Comparison of ENCODE assay signal across 2 cellular contexts in the genomic region with DNA sequence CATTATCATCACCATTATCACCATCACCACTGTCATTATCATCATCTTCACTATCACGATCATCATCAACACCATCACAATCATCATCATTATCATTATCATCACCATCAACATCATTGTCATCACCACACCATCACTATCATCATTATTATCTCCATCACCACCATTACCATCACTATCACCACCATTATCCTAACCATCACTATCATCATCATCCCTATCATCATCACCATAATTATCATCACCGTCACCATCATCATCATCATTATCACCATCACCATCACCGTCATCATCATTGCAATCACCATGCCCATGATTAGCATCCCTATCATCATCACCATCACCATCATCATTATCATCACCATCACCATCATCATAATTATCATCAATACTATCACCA.
TF ChIP-seq lines count a peak whose summit lies in the region.

No MANE protein-coding gene starts in this region.

TF ChIP-seq in HepG2, 621 proteins besides CTCF, POLR2A, EP300 and RAD21 (continues in another document):
- TF ChIP-seq, protein P1, sequence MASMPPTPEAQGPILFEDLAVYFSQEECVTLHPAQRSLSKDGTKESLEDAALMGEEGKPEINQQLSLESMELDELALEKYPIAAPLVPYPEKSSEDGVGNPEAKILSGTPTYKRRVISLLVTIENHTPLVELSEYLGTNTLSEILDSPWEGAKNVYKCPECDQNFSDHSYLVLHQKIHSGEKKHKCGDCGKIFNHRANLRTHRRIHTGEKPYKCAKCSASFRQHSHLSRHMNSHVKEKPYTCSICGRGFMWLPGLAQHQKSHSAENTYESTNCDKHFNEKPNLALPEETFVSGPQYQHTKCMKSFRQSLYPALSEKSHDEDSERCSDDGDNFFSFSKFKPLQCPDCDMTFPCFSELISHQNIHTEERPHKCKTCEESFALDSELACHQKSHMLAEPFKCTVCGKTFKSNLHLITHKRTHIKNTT (CRISPR knock-in tag; IDR thresholded peaks at IDR 0.05): no peak
- TF ChIP-seq, protein P2, sequence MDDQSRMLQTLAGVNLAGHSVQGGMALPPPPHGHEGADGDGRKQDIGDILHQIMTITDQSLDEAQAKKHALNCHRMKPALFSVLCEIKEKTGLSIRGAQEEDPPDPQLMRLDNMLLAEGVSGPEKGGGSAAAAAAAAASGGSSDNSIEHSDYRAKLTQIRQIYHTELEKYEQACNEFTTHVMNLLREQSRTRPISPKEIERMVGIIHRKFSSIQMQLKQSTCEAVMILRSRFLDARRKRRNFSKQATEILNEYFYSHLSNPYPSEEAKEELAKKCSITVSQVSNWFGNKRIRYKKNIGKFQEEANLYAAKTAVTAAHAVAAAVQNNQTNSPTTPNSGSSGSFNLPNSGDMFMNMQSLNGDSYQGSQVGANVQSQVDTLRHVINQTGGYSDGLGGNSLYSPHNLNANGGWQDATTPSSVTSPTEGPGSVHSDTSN (CRISPR knock-in tag; IDR thresholded peaks at IDR 0.05; ENCODE audit: borderline replicate concordance): no peak
- TF ChIP-seq ZSCAN29 (CRISPR knock-in tag; conservative IDR thresholded peaks at IDR 0.05) (no peak), SMAD1 (CRISPR knock-in tag; IDR thresholded peaks at IDR 0.05; ENCODE audit: borderline replicate concordance, low read depth) (no peak), NR3C1 (CRISPR knock-in tag; IDR thresholded peaks at IDR 0.05) (no peak), TSC22D2 (CRISPR knock-in tag; IDR thresholded peaks at IDR 0.05; ENCODE audit: borderline replicate concordance) (no peak), NFYB (CRISPR knock-in tag; IDR thresholded peaks at IDR 0.05) (no peak), SP1 (IDR thresholded peaks at IDR 0.05) (peak; percentile 22; the same call in 1 of the 2 replicates), SP1 (CRISPR knock-in tag; IDR thresholded peaks at IDR 0.05) (no peak), ZNF510 (CRISPR knock-in tag; IDR thresholded peaks at IDR 0.05; ENCODE audit: low read depth) (no peak), ZNF569 (CRISPR knock-in tag; IDR thresholded peaks at IDR 0.05; ENCODE audit: borderline replicate concordance) (no peak), TCF7 (IDR thresholded peaks at IDR 0.05; ENCODE audit: low read depth) (no peak), ZNF644 (CRISPR knock-in tag; IDR thresholded peaks at IDR 0.05; ENCODE audit: low read depth) (no peak), ZNF432 (CRISPR knock-in tag; IDR thresholded peaks at IDR 0.05; ENCODE audit: borderline replicate concordance) (no peak), ZNF724P (CRISPR knock-in tag; IDR thresholded peaks at IDR 0.05; ENCODE audit: borderline replicate concordance) (no peak)
- TF ChIP-seq, protein P3, sequence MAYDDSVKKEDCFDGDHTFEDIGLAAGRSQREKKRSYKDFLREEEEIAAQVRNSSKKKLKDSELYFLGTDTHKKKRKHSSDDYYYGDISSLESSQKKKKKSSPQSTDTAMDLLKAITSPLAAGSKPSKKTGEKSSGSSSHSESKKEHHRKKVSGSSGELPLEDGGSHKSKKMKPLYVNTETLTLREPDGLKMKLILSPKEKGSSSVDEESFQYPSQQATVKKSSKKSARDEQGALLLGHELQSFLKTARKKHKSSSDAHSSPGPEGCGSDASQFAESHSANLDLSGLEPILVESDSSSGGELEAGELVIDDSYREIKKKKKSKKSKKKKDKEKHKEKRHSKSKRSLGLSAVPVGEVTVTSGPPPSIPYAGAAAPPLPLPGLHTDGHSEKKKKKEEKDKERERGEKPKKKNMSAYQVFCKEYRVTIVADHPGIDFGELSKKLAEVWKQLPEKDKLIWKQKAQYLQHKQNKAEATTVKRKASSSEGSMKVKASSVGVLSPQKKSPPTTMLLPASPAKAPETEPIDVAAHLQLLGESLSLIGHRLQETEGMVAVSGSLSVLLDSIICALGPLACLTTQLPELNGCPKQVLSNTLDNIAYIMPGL (CRISPR knock-in tag; IDR thresholded peaks at IDR 0.05; ENCODE audit: borderline replicate concordance in 1 of 2, low read depth in 1 of 2): no peak
- TF ChIP-seq, protein P4, sequence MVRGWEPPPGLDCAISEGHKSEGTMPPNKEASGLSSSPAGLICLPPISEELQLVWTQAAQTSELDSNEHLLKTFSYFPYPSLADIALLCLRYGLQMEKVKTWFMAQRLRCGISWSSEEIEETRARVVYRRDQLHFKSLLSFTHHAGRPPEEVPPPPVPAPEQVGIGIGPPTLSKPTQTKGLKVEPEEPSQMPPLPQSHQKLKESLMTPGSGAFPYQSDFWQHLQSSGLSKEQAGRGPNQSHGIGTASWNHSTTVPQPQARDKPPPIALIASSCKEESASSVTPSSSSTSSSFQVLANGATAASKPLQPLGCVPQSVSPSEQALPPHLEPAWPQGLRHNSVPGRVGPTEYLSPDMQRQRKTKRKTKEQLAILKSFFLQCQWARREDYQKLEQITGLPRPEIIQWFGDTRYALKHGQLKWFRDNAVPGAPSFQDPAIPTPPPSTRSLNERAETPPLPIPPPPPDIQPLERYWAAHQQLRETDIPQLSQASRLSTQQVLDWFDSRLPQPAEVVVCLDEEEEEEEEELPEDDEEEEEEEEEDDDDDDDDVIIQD (CRISPR knock-in tag; IDR thresholded peaks at IDR 0.05; ENCODE audit: low read depth): no peak
- TF ChIP-seq, protein P5, sequence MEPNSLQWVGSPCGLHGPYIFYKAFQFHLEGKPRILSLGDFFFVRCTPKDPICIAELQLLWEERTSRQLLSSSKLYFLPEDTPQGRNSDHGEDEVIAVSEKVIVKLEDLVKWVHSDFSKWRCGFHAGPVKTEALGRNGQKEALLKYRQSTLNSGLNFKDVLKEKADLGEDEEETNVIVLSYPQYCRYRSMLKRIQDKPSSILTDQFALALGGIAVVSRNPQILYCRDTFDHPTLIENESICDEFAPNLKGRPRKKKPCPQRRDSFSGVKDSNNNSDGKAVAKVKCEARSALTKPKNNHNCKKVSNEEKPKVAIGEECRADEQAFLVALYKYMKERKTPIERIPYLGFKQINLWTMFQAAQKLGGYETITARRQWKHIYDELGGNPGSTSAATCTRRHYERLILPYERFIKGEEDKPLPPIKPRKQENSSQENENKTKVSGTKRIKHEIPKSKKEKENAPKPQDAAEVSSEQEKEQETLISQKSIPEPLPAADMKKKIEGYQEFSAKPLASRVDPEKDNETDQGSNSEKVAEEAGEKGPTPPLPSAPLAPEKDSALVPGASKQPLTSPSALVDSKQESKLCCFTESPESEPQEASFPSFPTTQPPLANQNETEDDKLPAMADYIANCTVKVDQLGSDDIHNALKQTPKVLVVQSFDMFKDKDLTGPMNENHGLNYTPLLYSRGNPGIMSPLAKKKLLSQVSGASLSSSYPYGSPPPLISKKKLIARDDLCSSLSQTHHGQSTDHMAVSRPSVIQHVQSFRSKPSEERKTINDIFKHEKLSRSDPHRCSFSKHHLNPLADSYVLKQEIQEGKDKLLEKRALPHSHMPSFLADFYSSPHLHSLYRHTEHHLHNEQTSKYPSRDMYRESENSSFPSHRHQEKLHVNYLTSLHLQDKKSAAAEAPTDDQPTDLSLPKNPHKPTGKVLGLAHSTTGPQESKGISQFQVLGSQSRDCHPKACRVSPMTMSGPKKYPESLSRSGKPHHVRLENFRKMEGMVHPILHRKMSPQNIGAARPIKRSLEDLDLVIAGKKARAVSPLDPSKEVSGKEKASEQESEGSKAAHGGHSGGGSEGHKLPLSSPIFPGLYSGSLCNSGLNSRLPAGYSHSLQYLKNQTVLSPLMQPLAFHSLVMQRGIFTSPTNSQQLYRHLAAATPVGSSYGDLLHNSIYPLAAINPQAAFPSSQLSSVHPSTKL (CRISPR knock-in tag; IDR thresholded peaks at IDR 0.05): no peak
- TF ChIP-seq, protein P6, sequence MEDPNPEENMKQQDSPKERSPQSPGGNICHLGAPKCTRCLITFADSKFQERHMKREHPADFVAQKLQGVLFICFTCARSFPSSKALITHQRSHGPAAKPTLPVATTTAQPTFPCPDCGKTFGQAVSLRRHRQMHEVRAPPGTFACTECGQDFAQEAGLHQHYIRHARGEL (CRISPR knock-in tag; IDR thresholded peaks at IDR 0.05): no peak

TF ChIP-seq in H1, 55 proteins besides CTCF, POLR2A, EP300 and RAD21:
- TF ChIP-seq CEBPB (IDR thresholded peaks at IDR 0.05; ENCODE audit: low read depth, low read length): no peak
- TF ChIP-seq TAF1 (IDR thresholded peaks at IDR 0.05; ENCODE audit: low read depth, low read length): no peak
- no peak for TF ChIP-seq MAFK (IDR thresholded peaks at IDR 0.05; ENCODE audit: low read depth, low read length)
- no peak for TF ChIP-seq PHF8 (conservative IDR thresholded peaks at IDR 0.05; ENCODE audit: low read depth, low read length)
- no peak for TF ChIP-seq BACH1 (IDR thresholded peaks at IDR 0.05; ENCODE audit: low read length)
- TF ChIP-seq SP1 (IDR thresholded peaks at IDR 0.05; ENCODE audit: low read depth, low read length): no peak
- TF ChIP-seq CBX5 (IDR thresholded peaks at IDR 0.05; ENCODE audit: low read depth, low read length): no peak
- no peak for TF ChIP-seq ZNF274 (IDR thresholded peaks at IDR 0.05; ENCODE audit: borderline replicate concordance, extremely low read depth, low read length)
- TF ChIP-seq TCF12 (IDR thresholded peaks at IDR 0.05; ENCODE audit: low read depth, low read length): no peak
- TF ChIP-seq RBBP5 (IDR thresholded peaks at IDR 0.05; ENCODE audit: borderline replicate concordance, low read depth, low read length): no peak
- TF ChIP-seq BRCA1 (IDR thresholded peaks at IDR 0.05; ENCODE audit: low read depth, low read length): no peak
- no peak for TF ChIP-seq FOSL1 (IDR thresholded peaks at IDR 0.05; ENCODE audit: insufficient read depth, low read depth, low read length)
- TF ChIP-seq, protein P7, sequence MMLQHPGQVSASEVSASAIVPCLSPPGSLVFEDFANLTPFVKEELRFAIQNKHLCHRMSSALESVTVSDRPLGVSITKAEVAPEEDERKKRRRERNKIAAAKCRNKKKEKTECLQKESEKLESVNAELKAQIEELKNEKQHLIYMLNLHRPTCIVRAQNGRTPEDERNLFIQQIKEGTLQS (IDR thresholded peaks at IDR 0.05; ENCODE audit: insufficient read depth, low read depth, low read length): no peak
- TF ChIP-seq HDAC2 (IDR thresholded peaks at IDR 0.05; ENCODE audit: borderline replicate concordance in 1 of 2, low read depth in 2 of 2, low read length in 2 of 2): no peak
- TF ChIP-seq NANOG (IDR thresholded peaks at IDR 0.05; ENCODE audit: insufficient read depth, low read depth, low read length, poor library complexity, severe bottlenecking): no peak
- no peak for TF ChIP-seq TBP (IDR thresholded peaks at IDR 0.05; ENCODE audit: low read depth, low read length)
- TF ChIP-seq GTF2F1 (IDR thresholded peaks at IDR 0.05; ENCODE audit: borderline replicate concordance, low read depth, low read length): no peak
